In the genomic region with DNA sequence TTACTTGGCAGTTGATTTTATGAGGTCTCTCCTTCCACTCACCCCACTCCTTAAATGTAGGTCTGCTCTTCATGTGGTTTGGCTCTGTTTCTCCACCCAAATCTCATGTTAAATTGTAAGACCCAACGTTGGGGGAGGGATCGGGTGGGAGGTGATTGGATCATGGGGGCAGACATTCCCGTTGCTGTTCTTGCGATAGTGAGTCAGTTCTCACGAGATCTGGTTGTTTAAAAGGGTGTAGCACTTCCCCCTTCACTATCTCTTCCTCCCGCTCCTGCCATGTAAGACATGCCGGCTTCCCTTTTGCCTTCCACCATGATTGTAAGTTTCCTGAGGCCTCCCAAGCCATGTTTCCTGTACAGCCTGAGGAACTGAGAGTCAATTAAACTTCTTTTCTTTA, we compare ENCODE assay signal across 14 cellular contexts.
A peak's percentile ranks its signal among the peaks of the same experiment; 100 is the strongest.
DNase-seq lines count a peak whose midpoint lies in the region; ATAC-seq, FAIRE-seq and TF ChIP-seq lines count a peak whose summit lies in the region.
"Had no signal": no experiment of that assay in that cellular context is flagged by ENCODE, and none has a peak within 500 bp of the region (broad histone marks: within the 10 kb centered on the region; RNA-seq: fewer than 3 reads in every experiment).

No MANE protein-coding gene starts in this region.

- H3K27ac Mint-ChIP-seq in GM23338 (no peak overlapping the region), endodermal cell (no peak overlapping the region)
- no peak overlapping the region for H3K27ac Mint-ChIP-seq in activated T-cell treated with anti-CD3 and anti-CD28 coated beads, Interleukin-2, amount 50 U/mL, for 24 hours
- H3K27ac Mint-ChIP-seq: CD14-positive monocyte; CD8-positive, alpha-beta memory T cell had no signal

- no peaks in the 10 kb centered on the region for H3K9me3 Mint-ChIP-seq in GM23338
- no peaks in the 10 kb centered on the region for H3K9me3 Mint-ChIP-seq in endodermal cell
- peaks cover 12% of the 10 kb centered on the region for H3K9me3 Mint-ChIP-seq in activated T-cell treated with anti-CD3 and anti-CD28 coated beads, Interleukin-2, amount 50 U/mL, for 24 hours

- H3K36me3 Mint-ChIP-seq in GM23338 (ENCODE audit: low read depth), result no peaks in the 10 kb centered on the region
- no peaks in the 10 kb centered on the region for H3K36me3 Mint-ChIP-seq in endodermal cell (ENCODE audit: low read depth)
- no peaks in the 10 kb centered on the region for H3K36me3 Mint-ChIP-seq in activated T-cell treated with anti-CD3 and anti-CD28 coated beads, Interleukin-2, amount 50 U/mL, for 24 hours (ENCODE audit: low read depth)
- H3K36me3 Mint-ChIP-seq: CD14-positive monocyte; CD8-positive, alpha-beta memory T cell had no signal

- H3K27me3 Mint-ChIP-seq in GM23338 (ENCODE audit: insufficient read depth, low read depth, poor library complexity) (no peaks in the 10 kb centered on the region), endodermal cell (ENCODE audit: insufficient read depth) (no peaks in the 10 kb centered on the region)
- H3K27me3 Mint-ChIP-seq in activated T-cell treated with anti-CD3 and anti-CD28 coated beads, Interleukin-2, amount 50 U/mL, for 24 hours, result no peaks in the 10 kb centered on the region
- H3K27me3 Mint-ChIP-seq: CD8-positive, alpha-beta memory T cell had no signal

- no peaks in the 10 kb centered on the region for H3K36me3 ChIP-seq in GM23338 (ENCODE audit: insufficient read depth)
- no peaks in the 10 kb centered on the region for H3K36me3 ChIP-seq in endodermal cell (ENCODE audit: control insufficient read depth, insufficient read depth, low read length)

- FAIRE-seq in urothelium cell line (lab: Jason Lieb, UNC), result peak; percentile 32
- FAIRE-seq: A549, GM19239 had no signal

- H2AFZ ChIP-seq in GM23338, result no peak overlapping the region

- no peaks in the 10 kb centered on the region for H3K79me2 ChIP-seq in GM23338 (replicated peaks; ENCODE audit: insufficient read depth)

- ATAC-seq in GM23338, result no peak
- ATAC-seq in GM19395 (IDR thresholded peaks at IDR 0.05; ENCODE audit: unreplicated experiment), result no peak
- ATAC-seq: A549 had no signal

- H3K4me3 ChIP-seq in GM23338 (no peak overlapping the region), endodermal cell (ENCODE audit: low read length) (peak overlapping the region; percentile 10)
- H3K4me3 ChIP-seq: A549 had no signal

- no peaks in the 10 kb centered on the region for H3F3A ChIP-seq in GM23338 (replicated peaks; ENCODE audit: low read depth)

- H3K27ac ChIP-seq in GM23338 (ENCODE audit: low read depth) (no peak overlapping the region), endodermal cell (ENCODE audit: low read depth, low read length) (no peak overlapping the region)
- H3K27ac ChIP-seq: A549 had no signal

- H3K9ac ChIP-seq in endodermal cell (ENCODE audit: extremely low read depth, low read length, poor library complexity, severe bottlenecking), result no peak overlapping the region

- H3K4me1 ChIP-seq in GM23338 (ENCODE audit: insufficient read depth), result peaks cover 7% of the 10 kb centered on the region; the same call in 1 of the 2 replicates
- H3K4me1 ChIP-seq in endodermal cell (ENCODE audit: control insufficient read depth, insufficient read depth, low read length), result no peaks in the 10 kb centered on the region
- H3K4me1 ChIP-seq: A549 had no signal

- H3K4me3 Mint-ChIP-seq in GM23338 (no peak overlapping the region), endodermal cell (no peak overlapping the region)
- no peak overlapping the region for H3K4me3 Mint-ChIP-seq in activated T-cell treated with anti-CD3 and anti-CD28 coated beads, Interleukin-2, amount 50 U/mL, for 24 hours
- H3K4me3 Mint-ChIP-seq: CD14-positive monocyte; CD8-positive, alpha-beta memory T cell had no signal

- no peaks in the 10 kb centered on the region for H4K20me1 ChIP-seq in GM23338 (replicated peaks; ENCODE audit: insufficient read depth)

- 83 to 89% methylated on average over 4 to 7 of the region's 7 CpGs for WGBS in endodermal cell (ENCODE audit: insufficient coverage in 1 of 2, insufficient read length in 1 of 2), 2 experiments

- peak overlapping the region; percentile 36 for H3K4me2 ChIP-seq in GM23338
- H3K4me2 ChIP-seq: A549 had no signal

- DNase-seq in GM23338 (ENCODE audit: low spot score), result no peak
- DNase-seq in OCI-M1 (lab: John Stamatoyannopoulos, UW), result peak; percentile 50
- DNase-seq in endodermal cell, result no peak
- DNase-seq in urothelium cell line (ENCODE audit: low spot score), result no peak
- no peak for DNase-seq in activated T-cell treated with anti-CD3 and anti-CD28 coated beads, Interleukin-2, amount 50 U/mL, for 24 hours
- no peak for DNase-seq in NK-92 (lab: John Stamatoyannopoulos, UW; ENCODE audit: unreplicated experiment)
- DNase-seq: CD8-positive, alpha-beta memory T cell; DMS53; GF-D8; H7 had no signal

- H3K4me1 Mint-ChIP-seq in GM23338 (peaks cover 26% of the 10 kb centered on the region), endodermal cell (peaks cover 32% of the 10 kb centered on the region)
- H3K4me1 Mint-ChIP-seq in activated T-cell treated with anti-CD3 and anti-CD28 coated beads, Interleukin-2, amount 50 U/mL, for 24 hours (ENCODE audit: low read depth), result no peaks in the 10 kb centered on the region
- H3K4me1 Mint-ChIP-seq: CD14-positive monocyte; CD8-positive, alpha-beta memory T cell had no signal

- no peaks in the 10 kb centered on the region for H3K27me3 ChIP-seq in GM23338 (ENCODE audit: insufficient read depth)
- H3K27me3 ChIP-seq in endodermal cell (ENCODE audit: control insufficient read depth, insufficient read depth, low read length, poor library complexity, severe bottlenecking), result no peaks in the 10 kb centered on the region

- no peaks in the 10 kb centered on the region for H3K9me3 ChIP-seq in endodermal cell (ENCODE audit: control insufficient read depth, low read length)
- H3K9me3 ChIP-seq: A549 had no signal

- H3K9me2 ChIP-seq in GM23338 (ENCODE audit: insufficient read depth), result no peaks in the 10 kb centered on the region

- TF ChIP-seq CTCF in GM23338 (conservative IDR thresholded peaks at IDR 0.05; ENCODE audit: low read depth in 2 of 2) (no peak), endodermal cell (conservative IDR thresholded peaks at IDR 0.05) (no peak)

TF ChIP-seq in GM23338, 12 proteins besides CTCF, POLR2A, EP300 and RAD21:
- TF ChIP-seq, protein P1, sequence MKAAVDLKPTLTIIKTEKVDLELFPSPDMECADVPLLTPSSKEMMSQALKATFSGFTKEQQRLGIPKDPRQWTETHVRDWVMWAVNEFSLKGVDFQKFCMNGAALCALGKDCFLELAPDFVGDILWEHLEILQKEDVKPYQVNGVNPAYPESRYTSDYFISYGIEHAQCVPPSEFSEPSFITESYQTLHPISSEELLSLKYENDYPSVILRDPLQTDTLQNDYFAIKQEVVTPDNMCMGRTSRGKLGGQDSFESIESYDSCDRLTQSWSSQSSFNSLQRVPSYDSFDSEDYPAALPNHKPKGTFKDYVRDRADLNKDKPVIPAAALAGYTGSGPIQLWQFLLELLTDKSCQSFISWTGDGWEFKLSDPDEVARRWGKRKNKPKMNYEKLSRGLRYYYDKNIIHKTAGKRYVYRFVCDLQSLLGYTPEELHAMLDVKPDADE (IDR thresholded peaks at IDR 0.05), result no peak
- TF ChIP-seq CREB1 (CRISPR knock-in tag; IDR thresholded peaks at IDR 0.05; ENCODE audit: low read depth) (no peak), NANOG (IDR thresholded peaks at IDR 0.05; ENCODE audit: borderline replicate concordance) (no peak)
